Comparison of ENCODE assay signal across 13 cellular contexts in genomic region chr1:156233421-156234127, GRCh38. TPM values are rescaled to one million over a fixed set of nuclear protein-coding genes. Genes with fewer than 3 reads are reported as not detected.
DNase-seq lines count a peak whose midpoint lies in the region; ATAC-seq and TF ChIP-seq lines count a peak whose summit lies in the region.
"Had no signal": no experiment of that assay in that cellular context is flagged by ENCODE, and none has a peak within 500 bp of the region (broad histone marks: within the 10 kb centered on the region; RNA-seq: fewer than 3 reads in every experiment).

No MANE protein-coding gene starts in this region.

- no peaks in the 10 kb centered on the region for H4K20me1 ChIP-seq in SK-N-SH (ENCODE audit: insufficient read depth)

- H3K36me3 ChIP-seq in SK-N-SH (replicated peaks in 1 of 2; ENCODE audit: control insufficient read depth in 1 of 2, insufficient read depth in 2 of 2, low read length in 1 of 2) (peaks cover 6 to 11% of the 10 kb centered on the region in 2 experiments), skeletal muscle satellite cell (ENCODE audit: insufficient read depth, low read length) (peaks cover 19% of the 10 kb centered on the region)

- H3K4me2 ChIP-seq in SK-N-SH = peak overlapping the region; percentile 17
- peak overlapping the region; percentile 68 for H3K4me2 ChIP-seq in skeletal muscle satellite cell (ENCODE audit: low read length)

- no peak for ATAC-seq in HG03175 (IDR thresholded peaks at IDR 0.05; ENCODE audit: unreplicated experiment)
- ATAC-seq in HG02571 (IDR thresholded peaks at IDR 0.05; ENCODE audit: unreplicated experiment) = no peak
- ATAC-seq: natural killer cell treated with Interleukin-12 subunit alpha and Interleukin-12 subunit beta and Interleukin-15 and Interleukin-18, amount 100 ng/mL, for 72 hours; T-cell had no signal

- CTCF ChIA-PET in SK-N-SH (lab: Yijun Ruan, JAX) = interaction anchor here (1.0 to 2.6 kb wide), 5 partner anchors 8 to 143 kb away, joined by 3 to 12 read pairs (median 6); partner anchors contain the start of gene PMF1

- H2AFZ ChIP-seq in SK-N-SH (ENCODE audit: low read depth) = no peak overlapping the region

- no peaks in the 10 kb centered on the region for H3K9me2 ChIP-seq in SK-N-SH

- POLR2A ChIA-PET in SK-N-SH (lab: Yijun Ruan, JAX) = interaction anchor here (0.6 to 1.3 kb wide), 2 partner anchors 8 to 14 kb away, joined by 4 to 5 read pairs; no protein-coding TSS in a partner anchor

- TF ChIP-seq RAD21 in SK-N-SH (IDR thresholded peaks at IDR 0.05; ENCODE audit: low read length) = no peak

- 63% methylated on average over 5 of the region's 5 CpGs for WGBS in SK-N-SH (ENCODE audit: low lambda C conversion rate)

- peaks cover 10% of the 10 kb centered on the region for H3F3A ChIP-seq in SK-N-SH (replicated peaks; ENCODE audit: insufficient read depth)

- no peak for TF ChIP-seq CTCF in SK-N-SH (IDR thresholded peaks at IDR 0.05)
- no peak for TF ChIP-seq CTCF in coronary artery (IDR thresholded peaks at IDR 0.05)

- DNase-seq in GM04504 (ENCODE audit: low read depth) (peak; percentile 65), SK-N-SH (no peak), fibroblast of peridontal ligament (ENCODE audit: extremely low read depth) (peak; percentile 89), coronary artery (ENCODE audit: low spot score) (no peak)
- DNase-seq: activated CD4-positive, alpha-beta T cell treated with anti-CD3 and anti-CD28 coated beads, Interleukin-2, amount 50 U/mL, for 4 hours; DMS79; NCI-H1417; NCI-H82; T-cell had no signal

- peak overlapping the region; percentile 11; the same call in 1 of the 2 replicates for H3K9ac ChIP-seq in SK-N-SH
- peak overlapping the region; percentile 62 for H3K9ac ChIP-seq in skeletal muscle satellite cell (ENCODE audit: low read depth, low read length)

- H3K9me3 ChIP-seq in SK-N-SH (no peaks in the 10 kb centered on the region), skeletal muscle satellite cell (replicated peaks; ENCODE audit: low read length) (no peaks in the 10 kb centered on the region)

- H3K4me3 ChIP-seq in SK-N-SH (ENCODE audit: low read depth in 2 of 2, low read length in 1 of 2) = no peak overlapping the region
- H3K4me3 ChIP-seq in skeletal muscle satellite cell (ENCODE audit: low read length) = no peak overlapping the region
- H3K4me3 ChIP-seq in coronary artery = no peak overlapping the region

- H3K27ac ChIP-seq in SK-N-SH (ENCODE audit: low read depth in 2 of 2, low read length in 1 of 2) = peak overlapping the region in 1 of 2 experiments; percentile 82; a peak in 2 of 4 replicates
- no peak overlapping the region for H3K27ac ChIP-seq in coronary artery

- H3K27me3 ChIP-seq in SK-N-SH (ENCODE audit: insufficient read depth) = no peaks in the 10 kb centered on the region
- no peaks in the 10 kb centered on the region for H3K27me3 ChIP-seq in skeletal muscle satellite cell (ENCODE audit: control insufficient read depth, insufficient read depth, low read length)

- no peak for TF ChIP-seq EP300 in SK-N-SH (IDR thresholded peaks at IDR 0.05; ENCODE audit: borderline replicate concordance in 1 of 2, low read depth in 1 of 2, low read length in 1 of 2)

- 0 out of 2 replicates have a peak, but pooled peaks cover under 1% of the 10 kb centered on the region for H3K79me2 ChIP-seq in SK-N-SH (ENCODE audit: insufficient read depth)

- H3K4me1 ChIP-seq in SK-N-SH (ENCODE audit: control insufficient read depth in 1 of 2, insufficient read depth in 2 of 2, low read depth in 1 of 2, low read length in 1 of 2) (peaks cover 0 to 11% of the 10 kb centered on the region in 2 experiments; a peak in 3 of 4 replicates), skeletal muscle satellite cell (ENCODE audit: control insufficient read depth, insufficient read depth, low read length) (peaks cover 18% of the 10 kb centered on the region)

TF ChIP-seq in SK-N-SH, 30 proteins besides CTCF, POLR2A, EP300 and RAD21:
- TF ChIP-seq IRF3 (IDR thresholded peaks at IDR 0.05; ENCODE audit: low read depth, low read length) (no peak), RXRA (IDR thresholded peaks at IDR 0.05; ENCODE audit: borderline replicate concordance, low read depth) (0 out of 2 replicates have a peak, but pooled peaks have one; percentile 11), YY1 (IDR thresholded peaks at IDR 0.05; ENCODE audit: low read depth) (no peak), MXI1 (IDR thresholded peaks at IDR 0.05; ENCODE audit: low read depth, low read length) (no peak), JUND (IDR thresholded peaks at IDR 0.05) (peak; percentile 53; the same call in 1 of the 2 replicates), TCF12 (IDR thresholded peaks at IDR 0.05) (0 out of 2 replicates have a peak, but pooled peaks have one; percentile 17), FOSL2 (IDR thresholded peaks at IDR 0.05; ENCODE audit: borderline replicate concordance, low read depth) (peak; percentile 50; the same call in 1 of the 2 replicates), PBX3 (IDR thresholded peaks at IDR 0.05) (no peak; the same call in 1 of the 2 replicates), ZBTB33 (IDR thresholded peaks at IDR 0.05; ENCODE audit: borderline replicate concordance, low read depth) (no peak), SMC3 (IDR thresholded peaks at IDR 0.05; ENCODE audit: low read depth, low read length) (no peak), SIN3A (IDR thresholded peaks at IDR 0.05; ENCODE audit: borderline replicate concordance, low read depth, low read length) (no peak), TEAD4 (IDR thresholded peaks at IDR 0.05; ENCODE audit: borderline replicate concordance, insufficient read depth) (0 out of 2 replicates have a peak, but pooled peaks have one; percentile 24)

RNA-seq across cellular contexts. Expression of gene BGLAP, which starts 8.4 kb away (rescaled TPM):
- 0.96 and 1.1 TPM in 2 replicates for polyA plus RNA-seq in SK-N-SH (2012; rRNA removed)
- polyA plus RNA-seq in SK-N-SH (2012; cell fraction: cytosol; rRNA removed) = 0.13 and 0.18 TPM in 2 replicates
- 7.7 and 10.5 TPM in 2 replicates for polyA plus RNA-seq in SK-N-SH (2012; cell fraction: nucleus; rRNA removed)
- 1.3 TPM in 1 of 2 replicates, not detected in the other for total RNA-seq in skeletal muscle satellite cell (2012; rRNA removed)

RNA-seq across cellular contexts. Expression of gene PAQR6, which starts 14.3 kb away (rescaled TPM):
- polyA plus RNA-seq in SK-N-SH (2012; rRNA removed) = 2.4 and 3.5 TPM in 2 replicates
- 0.69 and 0.88 TPM in 2 replicates for polyA plus RNA-seq in SK-N-SH (2012; cell fraction: cytosol; rRNA removed)
- 30.6 and 40.2 TPM in 2 replicates for polyA plus RNA-seq in SK-N-SH (2012; cell fraction: nucleus; rRNA removed)
- 0.22 and 0.51 TPM in 2 replicates for total RNA-seq in skeletal muscle satellite cell (2012; rRNA removed)

RNA-seq across cellular contexts. Expression of gene PMF1, which starts 20.8 kb away (rescaled TPM):
- polyA plus RNA-seq in SK-N-SH (2012; rRNA removed) = 72.5 and 89.5 TPM in 2 replicates
- polyA plus RNA-seq in SK-N-SH (2012; cell fraction: cytosol; rRNA removed) = 60.3 and 74.6 TPM in 2 replicates
- polyA plus RNA-seq in SK-N-SH (2012; cell fraction: nucleus; rRNA removed) = 66.4 and 78.0 TPM in 2 replicates
- 21.5 and 28.0 TPM in 2 replicates for total RNA-seq in skeletal muscle satellite cell (2012; rRNA removed)

RNA-seq across cellular contexts. Expression of gene SLC25A44, which starts 39.7 kb away (rescaled TPM):
- 28.5 and 40.2 TPM in 2 replicates for polyA plus RNA-seq in SK-N-SH (2012; rRNA removed)
- 25.1 and 30.1 TPM in 2 replicates for polyA plus RNA-seq in SK-N-SH (2012; cell fraction: cytosol; rRNA removed)
- polyA plus RNA-seq in SK-N-SH (2012; cell fraction: nucleus; rRNA removed) = 23.0 and 37.6 TPM in 2 replicates
- 10.4 and 12.9 TPM in 2 replicates for total RNA-seq in skeletal muscle satellite cell (2012; rRNA removed)

RNA-seq across cellular contexts. Expression of gene SMG5, which starts 49.1 kb away (rescaled TPM):
- 21.3 and 28.2 TPM in 2 replicates for polyA plus RNA-seq in SK-N-SH (2012; rRNA removed)
- polyA plus RNA-seq in SK-N-SH (2012; cell fraction: cytosol; rRNA removed) = 12.5 and 19.4 TPM in 2 replicates
- polyA plus RNA-seq in SK-N-SH (2012; cell fraction: nucleus; rRNA removed) = 112 and 114 TPM in 2 replicates
- 28.2 and 32.4 TPM in 2 replicates for total RNA-seq in skeletal muscle satellite cell (2012; rRNA removed)

Comparison
In these comparisons a context has a peak if more than half of its experiments do, and no peak if none do; other contexts are left out.
1. DNase-seq: peak in GM04504 (single experiment) and fibroblast of peridontal ligament (single experiment); none in SK-N-SH (single experiment) and coronary artery (single experiment).